9 cellular contexts compared by ENCODE assay signal in the genomic region with DNA sequence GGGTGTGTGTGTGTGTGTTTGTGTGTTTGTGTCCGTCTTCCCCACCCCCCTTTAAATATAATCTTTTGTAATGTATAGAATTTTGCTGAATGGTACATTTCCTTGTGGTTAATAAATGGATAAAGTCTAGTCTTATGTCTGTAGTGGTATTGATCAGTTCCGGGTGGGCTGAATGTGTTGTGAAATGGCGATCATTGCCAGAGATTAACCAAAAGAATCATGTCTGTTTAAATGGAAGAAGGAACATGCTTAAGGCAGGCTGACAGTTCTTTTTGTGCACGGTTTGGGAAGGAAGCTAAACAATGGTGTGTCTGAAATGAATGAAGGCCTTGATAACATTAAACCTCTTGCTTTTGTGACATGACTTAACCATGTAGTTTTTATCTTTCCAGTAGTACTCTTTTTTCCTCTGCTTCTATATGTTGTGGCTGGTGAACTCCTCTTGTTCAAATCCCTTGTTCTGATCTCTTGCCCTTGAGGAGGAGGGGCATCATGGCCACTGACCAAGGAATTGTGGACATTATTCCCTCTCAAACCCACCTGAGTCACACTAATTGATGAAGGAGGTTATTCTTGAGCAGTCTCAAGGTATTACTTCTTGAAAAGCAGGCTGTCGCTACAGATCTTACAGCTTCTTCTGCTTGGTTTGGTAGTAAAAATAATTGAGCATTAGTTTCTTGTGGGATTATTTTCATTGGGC. TPM values are rescaled to one million over a fixed set of nuclear protein-coding genes. Genes with fewer than 3 reads are reported as not detected.
DNase-seq lines count a peak whose midpoint lies in the region; ATAC-seq, FAIRE-seq and TF ChIP-seq lines count a peak whose summit lies in the region.
"Had no signal": no experiment of that assay in that cellular context is flagged by ENCODE, and none has a peak within 500 bp of the region (broad histone marks: within the 10 kb centered on the region; RNA-seq: fewer than 3 reads in every experiment).

No MANE protein-coding gene starts in this region.

- peaks cover 15% of the 10 kb centered on the region for H3K4me1 ChIP-seq in OCI-LY1 (ENCODE audit: insufficient read depth, low read length, severe bottlenecking)
- no peaks in the 10 kb centered on the region for H3K4me1 ChIP-seq in esophagus (ENCODE audit: control insufficient read depth in 2 of 2, insufficient read depth in 2 of 2, low read length in 1 of 2)
- peaks cover 0 to 29% (median 18%) of the 10 kb centered on the region in 3 donors for H3K4me1 ChIP-seq in pancreas

- H3K27ac ChIP-seq in OCI-LY1 (ENCODE audit: low read depth, low read length, poor library complexity, severe bottlenecking) (no peak overlapping the region), esophagus (ENCODE audit: low read depth in 2 of 2, low read length in 1 of 2) (peak overlapping the region; percentile 42 to 48), pancreas (peak overlapping the region in 1 of 4 donors; percentile 95)
- H3K27ac ChIP-seq: SJSA1 had no signal

- intact Hi-C loops in pancreas (cut with DNase I): no loop called here

- H2AFZ ChIP-seq in OCI-LY1 (ENCODE audit: low read length): no peak overlapping the region

- no peaks in the 10 kb centered on the region for H3K9me2 ChIP-seq in OCI-LY1 (ENCODE audit: low read depth, low read length)

- H3K36me3 ChIP-seq in OCI-LY1 (ENCODE audit: insufficient read depth, low read length) (no peaks in the 10 kb centered on the region), esophagus (ENCODE audit: control insufficient read depth in 2 of 2, insufficient read depth in 2 of 2, low read length in 1 of 2) (no peaks in the 10 kb centered on the region), pancreas (no peaks in the 10 kb centered on the region)
- H3K36me3 ChIP-seq: SJSA1 had no signal

- H3K9me3 Mint-ChIP-seq in stimulated activated memory B cell treated with anti-CD40 and anti-IgM and Interleukin-4, amounts not matched to agents 10 μg/mL and 1 μg/mL and 100 μg/mL, for 72 hours: peaks cover 2% of the 10 kb centered on the region

- in situ Hi-C loops in G401 (cut with HindIII; ENCODE audit: low sequenced_read_pairs): no loop called here

- H3K4me3 ChIP-seq in OCI-LY1 (ENCODE audit: low read depth, low read length, poor library complexity, severe bottlenecking) (peak overlapping the region; percentile 14), esophagus (ENCODE audit: low read depth in 1 of 2, low read length in 2 of 2) (peak overlapping the region; percentile 37 to 85), pancreas (peak overlapping the region in 3 of 4 donors; percentile 63 to 87 (median 85))

- peak overlapping the region; percentile 14; the same call in 1 of the 2 replicates for H3K4me2 ChIP-seq in OCI-LY1 (ENCODE audit: low read length)

- peak; percentile 21 for DNase-seq in G401 (ENCODE audit: low spot score)
- DNase-seq in pancreas: no peak
- no peak for DNase-seq in SIG-M5 (lab: John Stamatoyannopoulos, UW)

- no peak for TF ChIP-seq CTCF in OCI-LY1 (IDR thresholded peaks at IDR 0.05; ENCODE audit: low read length)
- TF ChIP-seq CTCF in pancreas (IDR thresholded peaks at IDR 0.05): no peak

- no peaks in the 10 kb centered on the region for H4K20me1 ChIP-seq in OCI-LY1 (ENCODE audit: insufficient read depth, low read length)

- H3K36me3 Mint-ChIP-seq in stimulated activated memory B cell treated with anti-CD40 and anti-IgM and Interleukin-4, amounts not matched to agents 10 μg/mL and 1 μg/mL and 100 μg/mL, for 72 hours: no peaks in the 10 kb centered on the region

- no peak overlapping the region for H3K9ac ChIP-seq in OCI-LY1 (ENCODE audit: low read length)

- H3K9me3 ChIP-seq in OCI-LY1 (ENCODE audit: low read length) (no peaks in the 10 kb centered on the region), esophagus (ENCODE audit: control insufficient read depth in 2 of 2, insufficient read depth in 1 of 2, low read depth in 1 of 2, low read length in 1 of 2) (no peaks in the 10 kb centered on the region), pancreas (no peaks in the 10 kb centered on the region)
- H3K9me3 ChIP-seq: SJSA1 had no signal

- ATAC-seq in pancreas (no peak), HG03521 (IDR thresholded peaks at IDR 0.05; ENCODE audit: unreplicated experiment) (no peak), GM19452 (IDR thresholded peaks at IDR 0.05; ENCODE audit: unreplicated experiment) (no peak)
- ATAC-seq in stimulated activated memory B cell treated with anti-CD40 and anti-IgM and Interleukin-4, amounts not matched to agents 10 μg/mL and 1 μg/mL and 100 μg/mL, for 72 hours: no peak

- FAIRE-seq in pancreas (lab: Jason Lieb, UNC): no peak

- no peaks in the 10 kb centered on the region for H3K27me3 ChIP-seq in OCI-LY1 (ENCODE audit: insufficient read depth, low read length)
- no peaks in the 10 kb centered on the region for H3K27me3 ChIP-seq in esophagus (ENCODE audit: control insufficient read depth in 1 of 2, insufficient read depth in 2 of 2, low read length in 2 of 2)
- H3K27me3 ChIP-seq in pancreas: no peaks in the 10 kb centered on the region
- H3K27me3 ChIP-seq: SJSA1 had no signal

- H3K27me3 Mint-ChIP-seq in stimulated activated memory B cell treated with anti-CD40 and anti-IgM and Interleukin-4, amounts not matched to agents 10 μg/mL and 1 μg/mL and 100 μg/mL, for 72 hours: peaks cover 45% of the 10 kb centered on the region

- no peak overlapping the region for H3K4me3 Mint-ChIP-seq in stimulated activated memory B cell treated with anti-CD40 and anti-IgM and Interleukin-4, amounts not matched to agents 10 μg/mL and 1 μg/mL and 100 μg/mL, for 72 hours

- WGBS in esophagus, 2 donors: 20 to 22% methylated on average over 5 of the region's 5 CpGs
- 8 to 10% methylated on average over 5 of the region's 5 CpGs for WGBS in pancreas, 2 donors

- H3F3A ChIP-seq in OCI-LY1 (ENCODE audit: insufficient read depth, low read length): no peaks in the 10 kb centered on the region

- H3K27ac Mint-ChIP-seq in stimulated activated memory B cell treated with anti-CD40 and anti-IgM and Interleukin-4, amounts not matched to agents 10 μg/mL and 1 μg/mL and 100 μg/mL, for 72 hours: no peak overlapping the region

- peaks cover 36% of the 10 kb centered on the region for H3K4me1 Mint-ChIP-seq in stimulated activated memory B cell treated with anti-CD40 and anti-IgM and Interleukin-4, amounts not matched to agents 10 μg/mL and 1 μg/mL and 100 μg/mL, for 72 hours

- no peaks in the 10 kb centered on the region for H3K79me2 ChIP-seq in OCI-LY1 (ENCODE audit: insufficient read depth, low read length)

RNA-seq across cellular contexts. Expression of gene ACVR2A, which starts 1.7 kb away (rescaled TPM):
- 0.31 and 0.54 TPM in 2 replicates for total RNA-seq in G401 (2014; rRNA removed; shearing (Covaris generic))
- polyA plus RNA-seq in esophagus: 1 to 10 TPM; 6.2 to 6.3 TPM
- 10 to 100 TPM in 2 of 6 donors, 1 to 10 TPM in 4; 5.8 to 13.9 (median 7.0) TPM for total RNA-seq in pancreas
- polyA plus RNA-seq in pancreas: 1 to 10 TPM; 4.8 to 7.3 TPM

Comparison
In these comparisons a context has a peak if more than half of its experiments do, and no peak if none do; other contexts are left out.
1. H3K4me3 ChIP-seq: peak in every context shown above with its lines; median percentile 85 in pancreas; 61 in esophagus; 14 in OCI-LY1.